Comparison of ENCODE assay signal across 8 cellular contexts in genomic region chr6:158706369-158706982, GRCh38. TPM values are rescaled to one million over a fixed set of nuclear protein-coding genes. Genes with fewer than 3 reads are reported as not detected.
DNase-seq lines count a peak whose midpoint lies in the region; ATAC-seq and TF ChIP-seq lines count a peak whose summit lies in the region.

No MANE protein-coding gene starts in this region.

- H3K9ac ChIP-seq in mucosa of stomach (ENCODE audit: low read length): peak overlapping the region; percentile 4

- no peaks in the 10 kb centered on the region for H3K36me3 ChIP-seq in mucosa of stomach (ENCODE audit: control insufficient read depth, insufficient read depth, low read length)

- ATAC-seq in HG03342 (IDR thresholded peaks at IDR 0.05; ENCODE audit: unreplicated experiment): no peak

- in situ Hi-C loops in GM13976 (cut with MboI; ENCODE audit: low sequenced_read_pairs, unreplicated experiment): loop anchor here (25.0 kb wide), 1 partner anchor 406 kb away; no protein-coding TSS in a partner anchor

- peaks cover 44% of the 10 kb centered on the region for H3K4me1 ChIP-seq in mucosa of stomach (ENCODE audit: control insufficient read depth, insufficient read depth, low read length)

- H3K4me3 ChIP-seq in dorsolateral prefrontal cortex: no peak overlapping the region
- no peak overlapping the region for H3K4me3 ChIP-seq in mucosa of stomach (ENCODE audit: low read length)

- no peaks in the 10 kb centered on the region for H3K27me3 ChIP-seq in dorsolateral prefrontal cortex
- H3K27me3 ChIP-seq in mucosa of stomach (ENCODE audit: control insufficient read depth, insufficient read depth, low read length): no peaks in the 10 kb centered on the region

- H3K9me3 ChIP-seq in mucosa of stomach (ENCODE audit: control insufficient read depth, low read length): no peaks in the 10 kb centered on the region

- intact Hi-C loops in dorsolateral prefrontal cortex (cut with DNase I): loop anchor here in 1 of 2 donors (10.0 kb wide), 2 partner anchors 398 to 428 kb away; no protein-coding TSS in a partner anchor

- TF ChIP-seq CTCF in dorsolateral prefrontal cortex (IDR thresholded peaks at IDR 0.05 in 54 of 56, conservative IDR thresholded peaks at IDR 0.05 in 2 of 56; ENCODE audit: low read depth in 1 of 56, partially characterized antibody in 56 of 56) (peak in 51 of 56 donors; percentile 2 to 58 (median 39)), GM13976 (IDR thresholded peaks at IDR 0.05; ENCODE audit: borderline replicate concordance, control extremely low read depth, extremely low read depth, insufficient read depth, missing control alignments) (no peak)

- DNase-seq in GM03348 (ENCODE audit: low spot score) (peak; percentile 74), NCI-H226 (peak; percentile 52), dorsolateral prefrontal cortex (peak in 7 of 10 donors; percentile 24 to 58 (median 47)), GM13976 (ENCODE audit: low spot score) (no peak), NCI-H1436 treated with DMSO at 0.1 percent for 48 hours (lab: John Stamatoyannopoulos, UW) (no peak)
- DNase-seq in activated CD4-positive, CD25-positive, alpha-beta regulatory T cell treated with anti-CD3 and anti-CD28 coated beads, Interleukin-2, amount 50 U/mL, for 72 hours: no peak

- H3K27ac ChIP-seq in dorsolateral prefrontal cortex: peak overlapping the region in 48 of 59 donors; percentile 1 to 86 (median 50)

RNA-seq across cellular contexts. Expression of gene SYTL3, which starts 56.6 kb away (rescaled TPM):
- total RNA-seq in dorsolateral prefrontal cortex: 1 to 10 TPM in 110 of 120 experiments, under 1 TPM in 10; 0.46 to 8.3 (median 1.9) TPM

Comparison
In these comparisons a context has a peak if more than half of its experiments do, and no peak if none do; other contexts are left out.
1. DNase-seq: peak in GM03348 (single experiment), NCI-H226 (single experiment) and dorsolateral prefrontal cortex (7 of 10); none in GM13976 (single experiment), activated CD4-positive, CD25-positive, alpha-beta regulatory T cell treated with anti-CD3 and anti-CD28 coated beads, Interleukin-2, amount 50 U/mL, for 72 hours (single experiment) and NCI-H1436 treated with DMSO at 0.1 percent for 48 hours (single experiment).